19 cellular contexts compared by ENCODE assay signal in the genomic region with DNA sequence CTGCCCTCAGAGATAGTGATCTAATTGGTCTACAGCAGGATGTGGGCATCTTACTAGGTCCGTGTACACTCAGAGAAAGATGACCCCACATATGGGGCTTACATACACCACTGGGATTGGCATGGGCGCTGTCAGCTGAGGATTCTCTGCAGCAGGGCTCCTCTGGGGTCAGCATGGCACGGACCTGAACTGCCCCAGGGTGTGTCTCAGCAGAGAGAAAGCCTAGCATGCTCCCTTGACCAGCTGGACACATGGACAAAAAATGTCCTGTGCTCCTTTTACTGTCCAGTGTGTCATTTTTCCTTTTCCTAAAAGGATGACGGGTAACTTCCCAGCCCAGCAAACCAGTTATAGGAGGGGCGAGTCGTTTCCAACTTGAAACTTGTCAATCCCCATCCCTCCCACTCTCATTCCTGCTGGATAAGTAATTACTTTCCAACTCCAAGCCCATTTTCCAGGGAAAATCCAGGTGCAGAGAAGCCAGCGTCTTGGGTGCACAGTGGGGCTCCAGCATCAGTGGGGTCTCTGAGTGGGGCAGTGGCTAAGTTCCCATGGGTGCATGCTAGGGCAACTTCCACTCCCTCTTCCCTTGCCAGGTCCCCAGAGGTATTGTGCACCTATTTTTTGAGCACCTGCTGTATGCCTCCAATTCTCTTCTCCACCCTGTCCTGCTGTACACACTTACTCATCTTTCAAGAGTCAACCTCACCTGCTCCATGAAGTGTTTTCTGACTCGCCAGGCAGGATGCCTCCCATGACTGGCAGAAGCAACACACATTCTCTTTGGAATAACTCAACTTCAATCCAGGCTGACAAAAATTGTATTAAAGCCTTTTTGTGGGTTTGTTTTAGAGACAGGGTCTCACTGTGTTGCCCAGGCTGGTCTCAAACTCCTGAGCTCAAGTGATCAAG. TPM values are rescaled to one million over a fixed set of nuclear protein-coding genes. Genes with fewer than 3 reads are reported as not detected.
DNase-seq lines count a peak whose midpoint lies in the region; ATAC-seq and TF ChIP-seq lines count a peak whose summit lies in the region.
"Had no signal": no experiment of that assay in that cellular context is flagged by ENCODE, and none has a peak within 500 bp of the region (broad histone marks: within the 10 kb centered on the region; RNA-seq: fewer than 3 reads in every experiment).

No MANE protein-coding gene starts in this region.

- H3F3A ChIP-seq in PC-3 (ENCODE audit: low read length, unreplicated experiment) = no peaks in the 10 kb centered on the region

- no peak for TF ChIP-seq POLR2A in spleen (IDR thresholded peaks at IDR 0.05)

- DNase-seq in DMS53 (lab: John Stamatoyannopoulos, UW) = peak; percentile 70
- peak; percentile 62 for DNase-seq in ELR (ENCODE audit: low read depth)
- DNase-seq in PC-3 = peak; percentile 83
- peak in 1 of 2 donors; percentile 56 for DNase-seq in foreskin keratinocyte
- DNase-seq in spleen = no peak
- DNase-seq in NCI-H82 (lab: John Stamatoyannopoulos, UW) = no peak
- DNase-seq: Calu3; CD4-positive, alpha-beta T cell; DMS79; NCI-H1694 treated with DMSO at 0.1 percent for 48 hours; NCI-H2107; NCI-H524 treated with DMSO at 0.1 percent for 48 hours; PC-9 had no signal

- H3K36me3 ChIP-seq in PC-3 (ENCODE audit: low read depth, low read length) (no peaks in the 10 kb centered on the region), spleen (no peaks in the 10 kb centered on the region)
- H3K36me3 ChIP-seq: HAP-1, SJCRH30 had no signal

- H3K4me3 ChIP-seq in PC-3 (ENCODE audit: low read length) (no peak overlapping the region), spleen (no peak overlapping the region)
- H3K4me3 ChIP-seq: A549, HAP-1, K562, PC-9, SJCRH30 had no signal

- 66 to 77% (median 74%) methylated on average over 8 of the region's 8 CpGs for WGBS in spleen, 5 donors

- H3K79me2 ChIP-seq in PC-3 (ENCODE audit: low read length) = peaks cover 18% of the 10 kb centered on the region

- CTCF ChIA-PET in PC-3 (lab: Charles Lee) = interaction anchor here (0.7 kb wide), 1 partner anchor 50 kb away, joined by 10 read pairs; no protein-coding TSS in a partner anchor

- H3K9me3 ChIP-seq in PC-3 (ENCODE audit: low read length) = no peaks in the 10 kb centered on the region
- no peaks in the 10 kb centered on the region for H3K9me3 ChIP-seq in spleen
- H3K9me3 ChIP-seq: A549, HAP-1, SJCRH30 had no signal

- no peak for TF ChIP-seq CTCF in PC-3 (conservative IDR thresholded peaks at IDR 0.05; ENCODE audit: low read depth, low read length)
- no peak for TF ChIP-seq CTCF in foreskin keratinocyte (conservative IDR thresholded peaks at IDR 0.05)
- no peak for TF ChIP-seq CTCF in spleen (IDR thresholded peaks at IDR 0.05 in 8 of 11, conservative IDR thresholded peaks at IDR 0.05 in 3 of 11)

- H2AFZ ChIP-seq in PC-3 (ENCODE audit: low read length) = no peak overlapping the region
- H2AFZ ChIP-seq: PC-9 had no signal

- H3K4me1 ChIP-seq in PC-3 (ENCODE audit: insufficient read depth, low read length) (peaks cover 64% of the 10 kb centered on the region), foreskin keratinocyte (peaks cover 6% of the 10 kb centered on the region), spleen (peaks cover 0 to 10% (median 8%) of the 10 kb centered on the region in 6 donors)
- H3K4me1 ChIP-seq: HAP-1, SJCRH30 had no signal

- peak overlapping the region; percentile 44 for H3K4me2 ChIP-seq in PC-3 (ENCODE audit: low read length)
- H3K4me2 ChIP-seq: A549, PC-9 had no signal

- no peaks in the 10 kb centered on the region for H3K27me3 ChIP-seq in PC-3 (ENCODE audit: low read length)
- H3K27me3 ChIP-seq in foreskin keratinocyte = no peaks in the 10 kb centered on the region
- H3K27me3 ChIP-seq in spleen (replicated peaks in 1 of 7) = peaks cover 0 to 16% (median 11%) of the 10 kb centered on the region in 7 donors
- H3K27me3 ChIP-seq: SJCRH30 had no signal

- BruUV-seq in PC-3 (replicated peaks; lab: Mats Ljungman, UMichigan) = no TSS peak

- intact Hi-C loops in PC-3 (cut with micrococcal nuclease) = no loop called here
- intact Hi-C loops in spleen (cut with DNase I; ENCODE audit: low total_unique reads) = no loop called here

- H3K27ac ChIP-seq in PC-3 (ENCODE audit: low read length) = peak overlapping the region; percentile 72
- no peak overlapping the region for H3K27ac ChIP-seq in foreskin keratinocyte
- no peak overlapping the region for H3K27ac ChIP-seq in spleen
- H3K27ac ChIP-seq: A549, PC-9, SJCRH30 had no signal

- POLR2A ChIA-PET in PC-3 (lab: Charles Lee; ENCODE audit: unreplicated experiment) = no interaction called here

- H3K9me2 ChIP-seq in PC-3 (replicated peaks; ENCODE audit: low read length) = no peaks in the 10 kb centered on the region

- no peak overlapping the region for H3K9ac ChIP-seq in PC-3 (ENCODE audit: low read length)

- H4K20me1 ChIP-seq in PC-3 (ENCODE audit: low read length) = 0 out of 2 replicates have a peak, but pooled peaks cover 6% of the 10 kb centered on the region

- ATAC-seq in PC-3 = peak; percentile 25
- ATAC-seq in foreskin keratinocyte = peak; percentile 53
- ATAC-seq in GM18873 (IDR thresholded peaks at IDR 0.05; ENCODE audit: low FRiP score, unreplicated experiment) = no peak
- ATAC-seq in HG03354 (IDR thresholded peaks at IDR 0.05; ENCODE audit: poor library complexity, severe bottlenecking, unreplicated experiment) = no peak
- ATAC-seq: A549, K562 had no signal

RNA-seq across cellular contexts. Expression of a gene that starts 5.0 kb away (rescaled TPM):
- total RNA-seq in PC-3 (2014; rRNA removed) = 12.6 and 15.6 TPM in 2 replicates
- 0.11 and 0.14 TPM in 2 replicates for total RNA-seq in foreskin keratinocyte
- polyA plus RNA-seq in foreskin keratinocyte = 0.03 and 0.08 TPM in 2 replicates
- not detected for total RNA-seq in spleen
- polyA plus RNA-seq in spleen = not detected
- total RNA-seq: CD4-positive, alpha-beta T cell; K562; SJCRH30 had no signal

Comparison
In these comparisons a context has a peak if more than half of its experiments do, and no peak if none do; other contexts are left out.
1. DNase-seq: peak in DMS53 (single experiment), ELR (single experiment) and PC-3 (single experiment); none in spleen (single experiment) and NCI-H82 (single experiment).
2. ATAC-seq: peak in PC-3 (single experiment) and foreskin keratinocyte (single experiment); none in GM18873 (single experiment) and HG03354 (single experiment).
3. RNA of a gene that starts 5.0 kb away (total RNA-seq): 12.6 to 15.6 TPM in PC-3; 0.11 to 0.14 TPM in foreskin keratinocyte and not detected in spleen; every median in the first group is over 10 times any median in the second.